12 cellular contexts compared by ENCODE assay signal in the genomic region with DNA sequence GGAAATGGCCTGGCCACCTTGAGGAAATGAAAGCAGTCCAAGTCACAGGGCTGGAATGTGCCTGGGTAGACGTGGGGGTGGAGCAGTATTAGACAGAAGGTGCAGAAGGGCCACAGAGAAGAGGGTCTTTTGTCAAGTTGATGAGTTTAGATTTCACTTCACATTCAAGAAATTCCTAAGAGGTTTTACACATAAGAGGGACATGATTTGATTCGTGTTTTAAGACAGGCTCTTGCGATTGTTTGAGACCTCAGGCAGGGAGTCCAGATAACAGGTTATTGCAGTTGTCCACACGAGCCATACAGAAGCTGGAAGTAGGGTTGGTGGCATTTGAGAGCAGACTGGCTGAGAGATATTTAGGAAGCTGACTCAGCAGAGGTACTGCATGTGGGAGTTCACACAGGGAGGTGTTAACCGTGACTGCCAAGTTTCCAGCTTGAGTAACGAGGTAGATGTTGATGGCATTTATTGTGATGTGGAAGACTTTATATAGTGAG.
DNase-seq lines count a peak whose midpoint lies in the region; ATAC-seq, FAIRE-seq and TF ChIP-seq lines count a peak whose summit lies in the region.
"Had no signal": no experiment of that assay in that cellular context is flagged by ENCODE, and none has a peak within 500 bp of the region (broad histone marks: within the 10 kb centered on the region; RNA-seq: fewer than 3 reads in every experiment).

No MANE protein-coding gene starts in this region.

- no peak overlapping the region for H2BK12ac ChIP-seq in H1 (ENCODE audit: low read depth, low read length)

- no peak overlapping the region for H3K14ac ChIP-seq in H1 (ENCODE audit: insufficient read length)

- no peak for TF ChIP-seq POLR2A in H1 (IDR thresholded peaks at IDR 0.05; ENCODE audit: control extremely low read depth in 1 of 2, low read depth in 2 of 2, low read length in 2 of 2)

- no peak overlapping the region for H2BK120ac ChIP-seq in H1 (replicated peaks; ENCODE audit: low read depth, low read length)

- no peak overlapping the region for H2BK15ac ChIP-seq in H1 (ENCODE audit: low read length)

- DNase-seq in activated CD4-positive, CD25-positive, alpha-beta regulatory T cell treated with anti-CD3 and anti-CD28 coated beads, Interleukin-2, amount 50 U/mL, for 72 hours: no peak
- DNase-seq in H1 (ENCODE audit: low read depth in 1 of 2, low spot score in 2 of 2) (peak in 1 of 2 experiments; percentile 21), renal cortical epithelial cell (ENCODE audit: low read depth) (peak; percentile 78), left lobe of liver (ENCODE audit: low spot score) (no peak), NCI-H446 (lab: John Stamatoyannopoulos, UW) (no peak)
- DNase-seq: dermis blood vessel endothelial cell, DMS79, NCI-H1436, SHP77 treated with DMSO at 0.1 percent for 48 hours had no signal

- no peak overlapping the region for H3K18ac ChIP-seq in H1 (ENCODE audit: extremely low read depth, low read length)

- H3K9ac ChIP-seq in H1 (replicated peaks in 1 of 4; ENCODE audit: extremely low read depth in 1 of 4, low read depth in 3 of 4, low read length in 3 of 4): no peak overlapping the region

- no peak overlapping the region for H2BK5ac ChIP-seq in H1 (ENCODE audit: low read depth, low read length)

- 83% methylated on average over 6 of the region's 6 CpGs; no CpG with 5 or more reads in 1 of the 2 experiments for WGBS in H1 (ENCODE audit: extremely low coverage in 1 of 2, insufficient coverage in 1 of 2, insufficient read length in 1 of 2, insufficient replicate concordance in 2 of 2, low coverage in 1 of 2, low lambda C conversion rate in 2 of 2, missing lambda C conversion rate in 1 of 2), 2 experiments

- H3K79me2 ChIP-seq in H1 (ENCODE audit: control insufficient read depth in 1 of 2, insufficient read depth in 2 of 2, low read length in 2 of 2): no peaks in the 10 kb centered on the region

- TF ChIP-seq RAD21 in H1 (IDR thresholded peaks at IDR 0.05 in 1 of 2, conservative IDR thresholded peaks at IDR 0.05 in 1 of 2; ENCODE audit: low read depth in 2 of 2, low read length in 2 of 2): no peak

- no peak overlapping the region for H3K56ac ChIP-seq in H1 (replicated peaks; ENCODE audit: insufficient read length, low read depth, low read length)

- TF ChIP-seq CTCF in H1 (IDR thresholded peaks at IDR 0.05; ENCODE audit: control extremely low read depth in 1 of 3, insufficient read depth in 1 of 3, low read depth in 1 of 3, low read length in 3 of 3): no peak

- no peak overlapping the region for H4K5ac ChIP-seq in H1 (ENCODE audit: insufficient read length, low read depth, low read length)

- no peaks in the 10 kb centered on the region for H3K79me1 ChIP-seq in H1 (ENCODE audit: low read depth, low read length)

- no peak overlapping the region for H3K23ac ChIP-seq in H1 (ENCODE audit: insufficient read length)

- H2AFZ ChIP-seq in H1 (ENCODE audit: low read length): no peak overlapping the region

- no peak overlapping the region for H3K4ac ChIP-seq in H1 (replicated peaks; ENCODE audit: insufficient read length, low read depth, low read length)

- no peak overlapping the region for H3K27ac ChIP-seq in H1 (ENCODE audit: low read depth, low read length)

- H3K4me3 ChIP-seq in H1 (ENCODE audit: extremely low read depth in 1 of 4, insufficient read depth in 2 of 4, low read depth in 3 of 4, low read length in 4 of 4): no peak overlapping the region

- ATAC-seq in activated CD4-positive, CD25-positive, alpha-beta regulatory T cell treated with anti-CD3 and anti-CD28 coated beads, Interleukin-2, amount 50 U/mL, for 24 hours: peak; percentile 46 to 62
- ATAC-seq in HG02798 (IDR thresholded peaks at IDR 0.05; ENCODE audit: poor library complexity, unreplicated experiment) (peak; percentile 34), left lobe of liver (no peak), GM19328 (IDR thresholded peaks at IDR 0.05; ENCODE audit: unreplicated experiment) (no peak)

- peaks cover 0 to 8% (median 1%) of the 10 kb centered on the region in 4 experiments; a peak in 3 of 7 replicates for H3K4me1 ChIP-seq in H1 (replicated peaks in 1 of 4; ENCODE audit: control insufficient read depth in 3 of 4, insufficient read depth in 4 of 4, low read length in 3 of 4)

- no peak for FAIRE-seq in H1 (lab: Jason Lieb, UNC)

- H2AK5ac ChIP-seq in H1 (ENCODE audit: low read depth, low read length): no peak overlapping the region

- peaks cover 0 to 1% (median 0%) of the 10 kb centered on the region in 4 experiments; a peak in 1 of 7 replicates for H3K27me3 ChIP-seq in H1 (replicated peaks in 1 of 4; ENCODE audit: control insufficient read depth in 3 of 4, extremely low read depth in 1 of 4, insufficient read depth in 3 of 4, low read length in 3 of 4)

- no peaks in the 10 kb centered on the region for H3K23me2 ChIP-seq in H1 (ENCODE audit: low read depth, low read length)

- H3K36me3 ChIP-seq in H1 (ENCODE audit: control insufficient read depth in 2 of 4, insufficient read depth in 4 of 4, low read length in 3 of 4): no peaks in the 10 kb centered on the region

- H3K4me2 ChIP-seq in H1 (ENCODE audit: insufficient read depth in 1 of 2, low read depth in 2 of 2, low read length in 2 of 2): no peak overlapping the region

- H4K91ac ChIP-seq in H1 (replicated peaks; ENCODE audit: insufficient read length, low read length): no peak overlapping the region

- no peaks in the 10 kb centered on the region for H4K20me1 ChIP-seq in H1 (replicated peaks in 1 of 2; ENCODE audit: control insufficient read depth in 1 of 2, insufficient read depth in 2 of 2, low read length in 2 of 2)

- no peak overlapping the region for H4K8ac ChIP-seq in H1 (ENCODE audit: extremely low read depth, insufficient read depth, low read length)

- H2BK20ac ChIP-seq in H1 (ENCODE audit: low read length): no peak overlapping the region

- POLR2A ChIA-PET in H1 (lab: Charles Lee; ENCODE audit: partially characterized antibody): no interaction called here

- no peaks in the 10 kb centered on the region for H3K9me3 ChIP-seq in H1 (ENCODE audit: insufficient read depth in 2 of 2, low read depth in 1 of 2, low read length in 1 of 2)

- CTCF ChIA-PET in H1 (lab: Charles Lee; ENCODE audit: partially characterized antibody): interaction anchor here (0.8 to 1.3 kb wide), 6 partner anchors 9 to 356 kb away, joined by 3 to 4 read pairs (median 4); no protein-coding TSS in a partner anchor

- TF ChIP-seq EP300 in H1 (IDR thresholded peaks at IDR 0.05; ENCODE audit: borderline replicate concordance in 1 of 2, low read depth in 2 of 2, low read length in 2 of 2): no peak

TF ChIP-seq in H1, 55 proteins besides CTCF, POLR2A, EP300 and RAD21:
- TF ChIP-seq CHD2 (IDR thresholded peaks at IDR 0.05; ENCODE audit: low read length): no peak
- TF ChIP-seq TEAD4 (IDR thresholded peaks at IDR 0.05; ENCODE audit: low read depth, low read length): 0 out of 2 replicates have a peak, but pooled peaks have one; percentile 44
- TF ChIP-seq MAFK (IDR thresholded peaks at IDR 0.05; ENCODE audit: low read depth, low read length): peak; percentile 17; the same call in 1 of the 2 replicates

Comparison
In these comparisons a context has a peak if more than half of its experiments do, and no peak if none do; other contexts are left out.
1. ATAC-seq: peak in activated CD4-positive, CD25-positive, alpha-beta regulatory T cell treated with anti-CD3 and anti-CD28 coated beads, Interleukin-2, amount 50 U/mL, for 24 hours (2 of 2) and HG02798 (single experiment); none in left lobe of liver (single experiment) and GM19328 (single experiment).